12 cellular contexts compared by ENCODE assay signal in genomic region chr9:133340256-133340655, GRCh38. TPM values are rescaled to one million over a fixed set of nuclear protein-coding genes. Genes with fewer than 3 reads are reported as not detected.
DNase-seq lines count a peak whose midpoint lies in the region; ATAC-seq, FAIRE-seq and TF ChIP-seq lines count a peak whose summit lies in the region.
"Had no signal": no experiment of that assay in that cellular context is flagged by ENCODE, and none has a peak within 500 bp of the region (broad histone marks: within the 10 kb centered on the region; RNA-seq: fewer than 3 reads in every experiment).

No MANE protein-coding gene starts in this region.

- H3K4me3 ChIP-seq in HepG2 (replicated peaks in 1 of 3; ENCODE audit: insufficient read depth in 1 of 3, low read depth in 2 of 3, low read length in 3 of 3) (no peak overlapping the region), right lobe of liver (no peak overlapping the region), esophagus squamous epithelium (no peak overlapping the region), upper lobe of left lung (peak overlapping the region in 1 of 4 donors; percentile 10)
- H3K4me3 ChIP-seq: colonic mucosa, psoas muscle, SJSA1 had no signal

- H3K4me3 Mint-ChIP-seq in T-helper 17 cell: no peak overlapping the region

- H3K9me3 ChIP-seq in HepG2 (ENCODE audit: low read length) (no peaks in the 10 kb centered on the region), right lobe of liver (no peaks in the 10 kb centered on the region), T-helper 17 cell (ENCODE audit: control insufficient read depth, low read length, poor library complexity, severe bottlenecking) (no peaks in the 10 kb centered on the region), esophagus squamous epithelium (no peaks in the 10 kb centered on the region), upper lobe of left lung (no peaks in the 10 kb centered on the region)
- H3K9me3 ChIP-seq: colonic mucosa, psoas muscle, SJSA1 had no signal

- no peak for TF ChIP-seq EP300 in HepG2 (IDR thresholded peaks at IDR 0.05; ENCODE audit: low read depth in 2 of 2, low read length in 2 of 2)
- TF ChIP-seq EP300 in HepG2 (CRISPR knock-in tag; IDR thresholded peaks at IDR 0.05; ENCODE audit: borderline replicate concordance): no peak
- TF ChIP-seq EP300 in upper lobe of left lung (IDR thresholded peaks at IDR 0.05): no peak

- peaks cover 6 to 53% of the 10 kb centered on the region in 2 experiments; a peak in 4 of 5 replicates for H3K36me3 ChIP-seq in HepG2 (replicated peaks in 1 of 2; ENCODE audit: control insufficient read depth in 1 of 2, insufficient read depth in 2 of 2, low read length in 2 of 2)
- peaks cover 0 to 23% (median 11%) of the 10 kb centered on the region in 4 donors for H3K36me3 ChIP-seq in right lobe of liver
- H3K36me3 ChIP-seq in esophagus squamous epithelium: peaks cover 23 to 59% (median 24%) of the 10 kb centered on the region in 3 donors
- peaks cover 4 to 66% (median 42%) of the 10 kb centered on the region in 4 donors for H3K36me3 ChIP-seq in upper lobe of left lung

- DNase-seq in HepG2 (ENCODE audit: low spot score): no peak
- no peak for DNase-seq in right lobe of liver
- no peak for DNase-seq in T-helper 17 cell
- no peak for DNase-seq in esophagus squamous epithelium (lab: John Stamatoyannopoulos, UW)
- no peak for DNase-seq in upper lobe of left lung
- no peak for DNase-seq in iPS-NIHi7 (ENCODE audit: extremely low spot score)
- no peak for DNase-seq in left colon
- DNase-seq in central memory CD4-positive, alpha-beta T cell: no peak
- DNase-seq: activated CD4-positive, alpha-beta T cell treated with anti-CD3 and anti-CD28 coated beads for 4 hours; colonic mucosa; psoas muscle had no signal

- intact Hi-C loops in HepG2 (cut with micrococcal nuclease; ENCODE audit: unreplicated experiment): no loop called here
- intact Hi-C loops in right lobe of liver (cut with DNase I): loop anchor here in 1 of 2 donors (10.0 kb wide), 1 partner anchor 145 kb away; no protein-coding TSS in a partner anchor
- intact Hi-C loops in esophagus squamous epithelium (cut with DNase I): no loop called here
- intact Hi-C loops in left colon (cut with DNase I, micrococcal nuclease): no loop called here

- TF ChIP-seq POLR2A in HepG2 (IDR thresholded peaks at IDR 0.05; ENCODE audit: insufficient read depth in 1 of 2, low read depth in 2 of 2, low read length in 2 of 2) (no peak), right lobe of liver (IDR thresholded peaks at IDR 0.05) (no peak), esophagus squamous epithelium (IDR thresholded peaks at IDR 0.05) (no peak), upper lobe of left lung (IDR thresholded peaks at IDR 0.05) (no peak)

- no peak for FAIRE-seq in HepG2 (lab: Jason Lieb, UNC)

- no peak overlapping the region for H3K9ac ChIP-seq in HepG2 (ENCODE audit: insufficient read depth, low read depth, low read length)

- no peaks in the 10 kb centered on the region for H3K27me3 Mint-ChIP-seq in T-helper 17 cell

- no TSS peak for BruUV-seq in HepG2 (replicated peaks; lab: Mats Ljungman, UMichigan)

- no peak for TF ChIP-seq RAD21 in HepG2 (CRISPR knock-in tag; IDR thresholded peaks at IDR 0.05)

- peaks cover 2% of the 10 kb centered on the region for H3K36me3 Mint-ChIP-seq in T-helper 17 cell (ENCODE audit: low read depth)

- no peak for TF ChIP-seq CTCF in HepG2 (CRISPR knock-in tag; IDR thresholded peaks at IDR 0.05)
- no peak for TF ChIP-seq CTCF in right lobe of liver (IDR thresholded peaks at IDR 0.05)
- no peak for TF ChIP-seq CTCF in esophagus squamous epithelium (IDR thresholded peaks at IDR 0.05)
- no peak for TF ChIP-seq CTCF in upper lobe of left lung (IDR thresholded peaks at IDR 0.05)

- ATAC-seq in HepG2: no peak
- ATAC-seq in right lobe of liver: no peak
- ATAC-seq in T-helper 17 cell: no peak
- no peak for ATAC-seq in upper lobe of left lung (ENCODE audit: low FRiP score in 2 of 2)
- no peak for ATAC-seq in left colon
- ATAC-seq: psoas muscle had no signal

- peaks cover 9% of the 10 kb centered on the region for H3K4me1 ChIP-seq in HepG2 (ENCODE audit: insufficient read depth, low read length)
- peaks cover 0 to 8% (median under 1%) of the 10 kb centered on the region in 4 donors for H3K4me1 ChIP-seq in right lobe of liver
- peaks cover 9 to 60% (median 14%) of the 10 kb centered on the region in 3 donors for H3K4me1 ChIP-seq in esophagus squamous epithelium
- peaks cover 7 to 38% (median 13%) of the 10 kb centered on the region in 4 donors for H3K4me1 ChIP-seq in upper lobe of left lung

- H3K27ac ChIP-seq in HepG2 (ENCODE audit: extremely low read length, insufficient read depth, low read length): no peak overlapping the region
- H3K27ac ChIP-seq in right lobe of liver: no peak overlapping the region
- H3K27ac ChIP-seq in esophagus squamous epithelium: peak overlapping the region in 3 of 4 donors; percentile 9 to 54 (median 47)
- H3K27ac ChIP-seq in upper lobe of left lung: peak overlapping the region in 3 of 4 donors; percentile 33 to 59 (median 47)
- H3K27ac ChIP-seq: colonic mucosa, SJSA1 had no signal

- POLR2A ChIA-PET in HepG2 (lab: Yijun Ruan, JAX): interaction anchor here (0.9 kb wide), 1 partner anchor 8 kb away, joined by 4 read pairs; the partner anchor contains the start of genes MED22 and RPL7A

- no peak overlapping the region for H3K4me2 ChIP-seq in HepG2 (ENCODE audit: low read depth, low read length)

- H3K27ac Mint-ChIP-seq in T-helper 17 cell: peak overlapping the region; percentile 79

- WGBS in HepG2 (ENCODE audit: low lambda C conversion rate): 100% methylated on average over 2 of the region's 3 CpGs
- 38% methylated on average over 1 of the region's 3 CpGs for WGBS in right lobe of liver (ENCODE audit: insufficient coverage, low coverage, low lambda C conversion rate, missing lambda C conversion rate)
- 78% methylated on average over 3 of the region's 3 CpGs; no CpG with 5 or more reads in 1 of the 2 donors for WGBS in esophagus squamous epithelium, 2 donors
- 39 to 57% methylated on average over 3 of the region's 3 CpGs for WGBS in upper lobe of left lung, 2 donors

- no peak overlapping the region for H2AFZ ChIP-seq in HepG2 (ENCODE audit: low read length)

- H3K79me2 ChIP-seq in HepG2 (ENCODE audit: insufficient read depth, low read length): peaks cover 7% of the 10 kb centered on the region

- CTCF ChIA-PET in HepG2 (lab: Yijun Ruan, JAX; ENCODE audit: low intra/inter-chr PET ratio, low total read pairs): no interaction called here

- H3K27me3 ChIP-seq in HepG2 (ENCODE audit: control insufficient read depth in 1 of 2, insufficient read depth in 2 of 2, low read length in 2 of 2): no peaks in the 10 kb centered on the region; a peak in 1 of 5 replicates
- H3K27me3 ChIP-seq in right lobe of liver: no peaks in the 10 kb centered on the region
- no peaks in the 10 kb centered on the region for H3K27me3 ChIP-seq in esophagus squamous epithelium
- H3K27me3 ChIP-seq in upper lobe of left lung: no peaks in the 10 kb centered on the region
- H3K27me3 ChIP-seq: colonic mucosa, SJSA1 had no signal

- no peaks in the 10 kb centered on the region for H4K20me1 ChIP-seq in HepG2 (ENCODE audit: insufficient read depth, low read length)

- in situ Hi-C loops in HepG2 (cut with HindIII; ENCODE audit: extremely low pct_ligation_motif_present, low pct_unique_long_range_greater_than_20kb): no loop called here

- peaks cover 28% of the 10 kb centered on the region for H3K4me1 Mint-ChIP-seq in T-helper 17 cell

RNA-seq across cellular contexts. Expression of gene SURF6, which starts 4.3 kb away (rescaled TPM):
- total RNA-seq in HepG2 (2016; rRNA removed; fragmentation: Illumina TruSeq; extraction: Trizol) (13.3 and 14.7 TPM in 2 replicates), right lobe of liver (1 to 10 TPM; 5.8 to 8.8 (median 7.6) TPM), T-helper 17 cell (10 to 100 TPM; 13.6 to 14.0 TPM), esophagus squamous epithelium (10 to 100 TPM; 14.5 to 28.6 (median 22.0) TPM), upper lobe of left lung (10 to 100 TPM; 16.6 to 30.4 (median 24.7) TPM), left colon (10 to 100 TPM; 24.1 to 27.8 TPM)
- 2.7 and 3.0 TPM in 2 replicates for total RNA-seq in HepG2 (2016; cell fraction: cytosol; rRNA removed; fragmentation: Illumina TruSeq; extraction: Trizol; ENCODE audit: low read depth)
- 12.2 and 14.6 TPM in 2 replicates for total RNA-seq in HepG2 (2016; cell fraction: insoluble cytoplasmic fraction; rRNA removed; fragmentation: Illumina TruSeq; extraction: Trizol)
- 4.6 and 5.3 TPM in 2 replicates for total RNA-seq in HepG2 (2016; cell fraction: membrane; rRNA removed; fragmentation: Illumina TruSeq; extraction: Trizol)
- 10.4 and 11.5 TPM in 2 replicates for total RNA-seq in HepG2 (2016; cell fraction: nucleus; rRNA removed; fragmentation: Illumina TruSeq; extraction: Trizol)
- 5.9 and 7.5 TPM in 2 replicates for polyA plus RNA-seq in HepG2 (2011; rRNA removed)
- 6.4 and 7.4 TPM in 2 replicates for polyA plus RNA-seq in HepG2 (2011; cell fraction: cytosol; rRNA removed)
- 16.7 and 18.0 TPM in 2 replicates for polyA plus RNA-seq in HepG2 (2011; cell fraction: nucleus; rRNA removed)
- 7.1 and 7.5 TPM in 2 replicates for polyA plus RNA-seq in HepG2 (2012)
- 2.3 TPM in 2 replicates for polyA plus RNA-seq in HepG2 (2016; cell fraction: cytosol; fragmentation: Illumina TruSeq; extraction: Trizol; ENCODE audit: low read depth)
- 19.6 and 19.8 TPM in 2 replicates for polyA plus RNA-seq in HepG2 (2016; cell fraction: insoluble cytoplasmic fraction; fragmentation: Illumina TruSeq; extraction: Trizol; ENCODE audit: low read depth)
- 3.3 and 4.3 TPM in 2 replicates for polyA plus RNA-seq in HepG2 (2016; cell fraction: membrane; fragmentation: Illumina TruSeq; extraction: Trizol; ENCODE audit: low read depth)
- polyA plus RNA-seq in HepG2 (2016; cell fraction: nucleus; fragmentation: Illumina TruSeq; extraction: Trizol; ENCODE audit: insufficient read depth, low read depth): 32.3 and 32.8 TPM in 2 replicates
- polyA minus RNA-seq in HepG2 (2011; rRNA and poly(A)+ RNA removed; ENCODE audit: low replicate concordance): 5.6 and 10.5 TPM in 2 replicates
- 3.0 and 4.7 TPM in 2 replicates for polyA minus RNA-seq in HepG2 (2011; cell fraction: cytosol; rRNA and poly(A)+ RNA removed)
- polyA minus RNA-seq in HepG2 (2011; cell fraction: nucleus; rRNA and poly(A)+ RNA removed): 6.1 and 7.7 TPM in 2 replicates

RNA-seq across cellular contexts. Expression of gene MED22, which starts 7.7 kb away (rescaled TPM):
- total RNA-seq in HepG2 (2016; rRNA removed; fragmentation: Illumina TruSeq; extraction: Trizol) (19.6 and 22.1 TPM in 2 replicates), right lobe of liver (10 to 100 TPM in 1 of 6 experiments, 1 to 10 TPM in 5; 5.9 to 14.5 (median 8.1) TPM), T-helper 17 cell (10 to 100 TPM; 23.4 to 23.6 TPM), esophagus squamous epithelium (10 to 100 TPM; 10.8 to 22.5 (median 15.9) TPM), upper lobe of left lung (10 to 100 TPM; 28.1 to 41.0 (median 30.5) TPM), left colon (10 to 100 TPM; 18.8 to 20.3 TPM)
- 2.6 and 3.1 TPM in 2 replicates for total RNA-seq in HepG2 (2016; cell fraction: cytosol; rRNA removed; fragmentation: Illumina TruSeq; extraction: Trizol; ENCODE audit: low read depth)
- total RNA-seq in HepG2 (2016; cell fraction: insoluble cytoplasmic fraction; rRNA removed; fragmentation: Illumina TruSeq; extraction: Trizol): 18.8 and 21.3 TPM in 2 replicates
- 9.6 and 12.2 TPM in 2 replicates for total RNA-seq in HepG2 (2016; cell fraction: membrane; rRNA removed; fragmentation: Illumina TruSeq; extraction: Trizol)
- total RNA-seq in HepG2 (2016; cell fraction: nucleus; rRNA removed; fragmentation: Illumina TruSeq; extraction: Trizol): 18.2 and 20.6 TPM in 2 replicates
- 15.8 and 22.2 TPM in 2 replicates for polyA plus RNA-seq in HepG2 (2011; rRNA removed)
- polyA plus RNA-seq in HepG2 (2011; cell fraction: cytosol; rRNA removed): 11.6 and 12.5 TPM in 2 replicates
- polyA plus RNA-seq in HepG2 (2011; cell fraction: nucleus; rRNA removed): 42.0 and 43.5 TPM in 2 replicates
- 8.8 and 10.1 TPM in 2 replicates for polyA plus RNA-seq in HepG2 (2012)
- 2.6 TPM in 2 replicates for polyA plus RNA-seq in HepG2 (2016; cell fraction: cytosol; fragmentation: Illumina TruSeq; extraction: Trizol; ENCODE audit: low read depth)
- polyA plus RNA-seq in HepG2 (2016; cell fraction: insoluble cytoplasmic fraction; fragmentation: Illumina TruSeq; extraction: Trizol; ENCODE audit: low read depth): 15.7 and 15.9 TPM in 2 replicates
- polyA plus RNA-seq in HepG2 (2016; cell fraction: membrane; fragmentation: Illumina TruSeq; extraction: Trizol; ENCODE audit: low read depth): 7.1 and 7.7 TPM in 2 replicates
- 36.0 and 38.5 TPM in 2 replicates for polyA plus RNA-seq in HepG2 (2016; cell fraction: nucleus; fragmentation: Illumina TruSeq; extraction: Trizol; ENCODE audit: insufficient read depth, low read depth)
- 27.8 and 64.6 TPM in 2 replicates for polyA minus RNA-seq in HepG2 (2011; rRNA and poly(A)+ RNA removed; ENCODE audit: low replicate concordance)
- polyA minus RNA-seq in HepG2 (2011; cell fraction: cytosol; rRNA and poly(A)+ RNA removed): 8.0 and 8.5 TPM in 2 replicates
- 12.1 and 16.8 TPM in 2 replicates for polyA minus RNA-seq in HepG2 (2011; cell fraction: nucleus; rRNA and poly(A)+ RNA removed)

RNA-seq across cellular contexts. Expression of gene RPL7A, which starts 7.8 kb away (rescaled TPM):
- total RNA-seq in HepG2 (2016; rRNA removed; fragmentation: Illumina TruSeq; extraction: Trizol): 2,938 and 3,359 TPM in 2 replicates
- 3,183 and 3,719 TPM in 2 replicates for total RNA-seq in HepG2 (2016; cell fraction: cytosol; rRNA removed; fragmentation: Illumina TruSeq; extraction: Trizol; ENCODE audit: low read depth)
- total RNA-seq in HepG2 (2016; cell fraction: insoluble cytoplasmic fraction; rRNA removed; fragmentation: Illumina TruSeq; extraction: Trizol): 2,895 and 3,215 TPM in 2 replicates
- 5,789 and 6,219 TPM in 2 replicates for total RNA-seq in HepG2 (2016; cell fraction: membrane; rRNA removed; fragmentation: Illumina TruSeq; extraction: Trizol)
- 1,151 and 1,198 TPM in 2 replicates for total RNA-seq in HepG2 (2016; cell fraction: nucleus; rRNA removed; fragmentation: Illumina TruSeq; extraction: Trizol)
- 2,401 and 2,404 TPM in 2 replicates for polyA plus RNA-seq in HepG2 (2011; rRNA removed)
- polyA plus RNA-seq in HepG2 (2011; cell fraction: cytosol; rRNA removed): 3,191 and 3,845 TPM in 2 replicates
- 1,035 and 1,145 TPM in 2 replicates for polyA plus RNA-seq in HepG2 (2011; cell fraction: nucleus; rRNA removed)
- 2,335 and 2,606 TPM in 2 replicates for polyA plus RNA-seq in HepG2 (2012)
- polyA plus RNA-seq in HepG2 (2016; cell fraction: cytosol; fragmentation: Illumina TruSeq; extraction: Trizol; ENCODE audit: low read depth): 3,837 and 4,399 TPM in 2 replicates
- 3,343 and 3,509 TPM in 2 replicates for polyA plus RNA-seq in HepG2 (2016; cell fraction: insoluble cytoplasmic fraction; fragmentation: Illumina TruSeq; extraction: Trizol; ENCODE audit: low read depth)
- polyA plus RNA-seq in HepG2 (2016; cell fraction: membrane; fragmentation: Illumina TruSeq; extraction: Trizol; ENCODE audit: low read depth): 6,158 and 6,472 TPM in 2 replicates
- polyA plus RNA-seq in HepG2 (2016; cell fraction: nucleus; fragmentation: Illumina TruSeq; extraction: Trizol; ENCODE audit: insufficient read depth, low read depth): 1,904 and 1,909 TPM in 2 replicates
- 1,962 and 4,695 TPM in 2 replicates for polyA minus RNA-seq in HepG2 (2011; rRNA and poly(A)+ RNA removed; ENCODE audit: low replicate concordance)
- 853 and 917 TPM in 2 replicates for polyA minus RNA-seq in HepG2 (2011; cell fraction: cytosol; rRNA and poly(A)+ RNA removed)
- 477 and 550 TPM in 2 replicates for polyA minus RNA-seq in HepG2 (2011; cell fraction: nucleus; rRNA and poly(A)+ RNA removed)
- total RNA-seq in right lobe of liver: 100 to 1,000 TPM; 529 to 851 (median 616) TPM
- total RNA-seq in T-helper 17 cell: 1,000 to 10,000 TPM; 2,417 to 2,552 TPM
- total RNA-seq in esophagus squamous epithelium: 1,000 to 10,000 TPM; 1,828 to 2,553 (median 2,363) TPM
- 1,000 to 10,000 TPM in 4 of 6 donors, 100 to 1,000 TPM in 2; 840 to 1,613 (median 1,352) TPM for total RNA-seq in upper lobe of left lung
- 1,000 to 10,000 TPM; 1,331 to 1,405 TPM for total RNA-seq in left colon

RNA-seq across cellular contexts. Expression of gene SURF1, which starts 16.0 kb away (rescaled TPM):
- 10.6 and 17.8 TPM in 2 replicates for total RNA-seq in HepG2 (2016; rRNA removed; fragmentation: Illumina TruSeq; extraction: Trizol)
- 21.0 and 25.4 TPM in 2 replicates for total RNA-seq in HepG2 (2016; cell fraction: cytosol; rRNA removed; fragmentation: Illumina TruSeq; extraction: Trizol; ENCODE audit: low read depth)
- 9.6 and 18.9 TPM in 2 replicates for total RNA-seq in HepG2 (2016; cell fraction: insoluble cytoplasmic fraction; rRNA removed; fragmentation: Illumina TruSeq; extraction: Trizol)
- total RNA-seq in HepG2 (2016; cell fraction: membrane; rRNA removed; fragmentation: Illumina TruSeq; extraction: Trizol): 22.4 and 26.0 TPM in 2 replicates
- 13.9 and 14.0 TPM in 2 replicates for total RNA-seq in HepG2 (2016; cell fraction: nucleus; rRNA removed; fragmentation: Illumina TruSeq; extraction: Trizol)
- 39.2 and 40.7 TPM in 2 replicates for polyA plus RNA-seq in HepG2 (2011; rRNA removed)
- polyA plus RNA-seq in HepG2 (2011; cell fraction: cytosol; rRNA removed): 29.3 and 32.3 TPM in 2 replicates
- polyA plus RNA-seq in HepG2 (2011; cell fraction: nucleus; rRNA removed): 29.7 and 32.0 TPM in 2 replicates
- 22.8 and 26.6 TPM in 2 replicates for polyA plus RNA-seq in HepG2 (2012)
- polyA plus RNA-seq in HepG2 (2016; cell fraction: cytosol; fragmentation: Illumina TruSeq; extraction: Trizol; ENCODE audit: low read depth): 52.7 and 53.1 TPM in 2 replicates
- polyA plus RNA-seq in HepG2 (2016; cell fraction: insoluble cytoplasmic fraction; fragmentation: Illumina TruSeq; extraction: Trizol; ENCODE audit: low read depth): 19.0 and 20.1 TPM in 2 replicates
- 38.1 and 44.5 TPM in 2 replicates for polyA plus RNA-seq in HepG2 (2016; cell fraction: membrane; fragmentation: Illumina TruSeq; extraction: Trizol; ENCODE audit: low read depth)
- 46.1 and 51.6 TPM in 2 replicates for polyA plus RNA-seq in HepG2 (2016; cell fraction: nucleus; fragmentation: Illumina TruSeq; extraction: Trizol; ENCODE audit: insufficient read depth, low read depth)
- polyA minus RNA-seq in HepG2 (2011; rRNA and poly(A)+ RNA removed; ENCODE audit: low replicate concordance): 14.4 and 46.3 TPM in 2 replicates
- polyA minus RNA-seq in HepG2 (2011; cell fraction: cytosol; rRNA and poly(A)+ RNA removed): 8.0 and 10.5 TPM in 2 replicates
- polyA minus RNA-seq in HepG2 (2011; cell fraction: nucleus; rRNA and poly(A)+ RNA removed): 7.1 and 7.5 TPM in 2 replicates
- total RNA-seq in right lobe of liver: 10 to 100 TPM; 37.4 to 68.8 (median 44.5) TPM
- total RNA-seq in T-helper 17 cell: 10 to 100 TPM; 34.9 to 46.9 TPM
- total RNA-seq in esophagus squamous epithelium: 10 to 100 TPM; 18.2 to 44.7 (median 32.0) TPM
- 10 to 100 TPM; 25.1 to 64.8 (median 45.5) TPM for total RNA-seq in upper lobe of left lung
- 10 to 100 TPM; 42.0 to 48.2 TPM for total RNA-seq in left colon

RNA-seq across cellular contexts. Expression of gene SURF2, which starts 16.1 kb away (rescaled TPM):
- total RNA-seq in HepG2 (2016; rRNA removed; fragmentation: Illumina TruSeq; extraction: Trizol) (10.3 and 13.6 TPM in 2 replicates), right lobe of liver (10 to 100 TPM in 2 of 6 experiments, 1 to 10 TPM in 4; 6.3 to 16.9 (median 8.2) TPM), T-helper 17 cell (10 to 100 TPM; 14.1 to 16.0 TPM), esophagus squamous epithelium (10 to 100 TPM; 30.1 to 36.8 (median 33.6) TPM), upper lobe of left lung (10 to 100 TPM; 18.1 to 31.5 (median 21.7) TPM), left colon (10 to 100 TPM in 1 of 2 donors, 1 to 10 TPM in 1; 9.5 to 10.9 TPM)
- total RNA-seq in HepG2 (2016; cell fraction: cytosol; rRNA removed; fragmentation: Illumina TruSeq; extraction: Trizol; ENCODE audit: low read depth): 10.3 and 15.8 TPM in 2 replicates
- total RNA-seq in HepG2 (2016; cell fraction: insoluble cytoplasmic fraction; rRNA removed; fragmentation: Illumina TruSeq; extraction: Trizol): 12.0 and 12.6 TPM in 2 replicates
- 10.0 and 13.9 TPM in 2 replicates for total RNA-seq in HepG2 (2016; cell fraction: membrane; rRNA removed; fragmentation: Illumina TruSeq; extraction: Trizol)
- total RNA-seq in HepG2 (2016; cell fraction: nucleus; rRNA removed; fragmentation: Illumina TruSeq; extraction: Trizol): 4.1 and 4.4 TPM in 2 replicates
- 6.1 and 6.3 TPM in 2 replicates for polyA plus RNA-seq in HepG2 (2011; rRNA removed)
- polyA plus RNA-seq in HepG2 (2011; cell fraction: cytosol; rRNA removed): 6.8 and 9.7 TPM in 2 replicates
- 6.6 and 8.7 TPM in 2 replicates for polyA plus RNA-seq in HepG2 (2011; cell fraction: nucleus; rRNA removed)
- 6.8 and 8.6 TPM in 2 replicates for polyA plus RNA-seq in HepG2 (2012)
- polyA plus RNA-seq in HepG2 (2016; cell fraction: cytosol; fragmentation: Illumina TruSeq; extraction: Trizol; ENCODE audit: low read depth): 14.4 and 20.2 TPM in 2 replicates
- 19.8 and 21.6 TPM in 2 replicates for polyA plus RNA-seq in HepG2 (2016; cell fraction: insoluble cytoplasmic fraction; fragmentation: Illumina TruSeq; extraction: Trizol; ENCODE audit: low read depth)
- 12.6 and 15.8 TPM in 2 replicates for polyA plus RNA-seq in HepG2 (2016; cell fraction: membrane; fragmentation: Illumina TruSeq; extraction: Trizol; ENCODE audit: low read depth)
- polyA plus RNA-seq in HepG2 (2016; cell fraction: nucleus; fragmentation: Illumina TruSeq; extraction: Trizol; ENCODE audit: insufficient read depth, low read depth): 11.3 and 11.9 TPM in 2 replicates
- polyA minus RNA-seq in HepG2 (2011; rRNA and poly(A)+ RNA removed; ENCODE audit: low replicate concordance): 3.5 and 24.4 TPM in 2 replicates
- polyA minus RNA-seq in HepG2 (2011; cell fraction: cytosol; rRNA and poly(A)+ RNA removed): 2.3 and 5.0 TPM in 2 replicates
- polyA minus RNA-seq in HepG2 (2011; cell fraction: nucleus; rRNA and poly(A)+ RNA removed): 1.6 and 2.3 TPM in 2 replicates

Comparison
In these comparisons a context has a peak if more than half of its experiments do, and no peak if none do; other contexts are left out.
1. H3K27ac ChIP-seq: peak in esophagus squamous epithelium (3 of 4) and upper lobe of left lung (3 of 4); none in HepG2 (single experiment) and right lobe of liver (0 of 3).